ENCODE assay signal across 25 cellular contexts in the genomic region with DNA sequence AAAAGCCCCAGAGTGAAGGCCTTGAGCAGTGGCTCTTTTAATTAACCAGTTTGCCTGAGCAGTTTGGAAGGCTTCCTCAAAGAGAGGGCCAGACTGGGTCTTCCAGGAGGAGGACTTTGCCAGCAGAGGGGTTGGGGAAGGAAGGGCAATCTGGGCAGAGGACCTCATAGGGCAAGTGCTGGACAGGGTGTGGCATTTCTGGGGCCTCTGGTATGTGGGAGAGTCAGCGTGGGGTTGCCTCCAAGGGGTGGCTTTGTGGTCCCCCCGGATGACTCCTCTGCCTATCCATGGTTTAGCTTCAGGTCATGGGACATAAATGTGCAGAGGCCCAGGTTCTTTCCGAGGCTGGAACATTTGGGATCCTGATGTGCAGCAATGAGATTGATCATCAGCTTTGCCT. TPM values are rescaled to one million over a fixed set of nuclear protein-coding genes. Genes with fewer than 3 reads are reported as not detected.
"Had no signal": no experiment of that assay in that cellular context is flagged by ENCODE, and none has a peak within 500 bp of the region (broad histone marks: within the 10 kb centered on the region; RNA-seq: fewer than 3 reads in every experiment).

No MANE protein-coding gene starts in this region.

- H3K27me3 ChIP-seq: upper lobe of left lung, vagina had no signal

- H2AFZ ChIP-seq: hepatocyte, parathyroid adenoma had no signal

- ATAC-seq: activated CD4-positive, alpha-beta T cell treated with anti-CD3 and anti-CD28 coated beads for 36 hours; activated T-cell treated with anti-CD3 and anti-CD28 coated beads, Interleukin-2, amount 50 U/mL, for 72 hours; gastroesophageal sphincter; left cardiac atrium; left ventricle myocardium superior; psoas muscle; right cardiac atrium; stimulated activated naive CD8-positive, alpha-beta T cell treated with anti-CD3 and anti-CD28 coated beads, Interleukin-15, Interleukin-2, amounts not matched to agents 100 U/mL and 50 U/mL, for 24 hours had no signal

- H3K4me1 ChIP-seq: gastroesophageal sphincter, parathyroid adenoma, psoas muscle, spleen, upper lobe of left lung had no signal

- H3K4me1 Mint-ChIP-seq: activated CD4-positive, alpha-beta T cell treated with anti-CD3 and anti-CD28 coated beads for 36 hours; naive B cell had no signal

- H3K9ac ChIP-seq: parathyroid adenoma had no signal

- H3K36me3 Mint-ChIP-seq: activated naive CD8-positive, alpha-beta T cell; naive B cell had no signal

- H3K4me2 ChIP-seq: hepatocyte had no signal

- H3K4me3 ChIP-seq: dorsolateral prefrontal cortex, gastroesophageal sphincter, hepatocyte, psoas muscle, spleen, upper lobe of left lung, vagina had no signal

- H3K27ac Mint-ChIP-seq: activated CD4-positive, alpha-beta T cell treated with anti-CD3 and anti-CD28 coated beads for 36 hours; activated naive CD8-positive, alpha-beta T cell; activated T-cell treated with anti-CD3 and anti-CD28 coated beads, Interleukin-2, amount 50 U/mL, for 72 hours; naive B cell had no signal

- H3K9me3 Mint-ChIP-seq: activated T-cell treated with anti-CD3 and anti-CD28 coated beads, Interleukin-2, amount 50 U/mL, for 72 hours had no signal

- H3K4me3 Mint-ChIP-seq: activated CD4-positive, alpha-beta T cell treated with anti-CD3 and anti-CD28 coated beads for 36 hours; activated naive CD8-positive, alpha-beta T cell; activated T-cell treated with anti-CD3 and anti-CD28 coated beads, Interleukin-2, amount 50 U/mL, for 72 hours; naive B cell; neural crest cell had no signal

- H3K27ac ChIP-seq: dorsolateral prefrontal cortex, gastroesophageal sphincter, parathyroid adenoma, psoas muscle, spleen, upper lobe of left lung, vagina had no signal

- H3K79me2 ChIP-seq: parathyroid adenoma had no signal

- H3K36me3 ChIP-seq: gastroesophageal sphincter, spleen, upper lobe of left lung, vagina had no signal

- DNase-seq: activated CD4-positive, alpha-beta T cell treated with anti-CD3 and anti-CD28 coated beads for 36 hours; activated CD4-positive, CD25-positive, alpha-beta regulatory T cell; activated naive CD4-positive, alpha-beta T cell; activated T-cell treated with anti-CD3 and anti-CD28 coated beads, Interleukin-2, amount 50 U/mL, for 72 hours; anterior cingulate cortex; dorsolateral prefrontal cortex; effector memory CD4-positive, alpha-beta T cell; erythroblast; left cardiac atrium; left ventricle myocardium superior; mammary epithelial cell; naive B cell; nucleus accumbens; psoas muscle; right cardiac atrium; spleen; stimulated activated naive CD8-positive, alpha-beta T cell treated with anti-CD3 and anti-CD28 coated beads, Interleukin-15, Interleukin-2, amounts not matched to agents 100 U/mL and 50 U/mL, for 24 hours had no signal

- H3K9me3 ChIP-seq: gastroesophageal sphincter, psoas muscle, spleen, upper lobe of left lung, vagina had no signal

RNA-seq across cellular contexts. Expression of a gene that starts 12.6 kb away (rescaled TPM):
- total RNA-seq: activated CD4-positive, alpha-beta T cell treated with anti-CD3 and anti-CD28 coated beads for 36 hours; activated CD8-positive, alpha-beta memory T cell treated with anti-CD3 and anti-CD28 coated beads for 36 hours; activated T-cell treated with anti-CD3 and anti-CD28 coated beads, Interleukin-2, amount 50 U/mL, for 72 hours had no signal
